19 cellular contexts compared by ENCODE assay signal in genomic region chr10:53453196-53453595, GRCh38.
DNase-seq lines count a peak whose midpoint lies in the region; ATAC-seq and TF ChIP-seq lines count a peak whose summit lies in the region.
"Had no signal": no experiment of that assay in that cellular context is flagged by ENCODE, and none has a peak within 500 bp of the region (broad histone marks: within the 10 kb centered on the region; RNA-seq: fewer than 3 reads in every experiment).

No MANE protein-coding gene starts in this region.

- H3K4me1 ChIP-seq in right lobe of liver = no peaks in the 10 kb centered on the region
- H3K4me1 ChIP-seq: HAP-1, uterus had no signal

- POLR2A ChIA-PET in WTC11 (lab: Charles Lee) = no interaction called here

- 64% methylated on average over 1 of the region's 1 CpG for WGBS in right lobe of liver (ENCODE audit: insufficient coverage, low coverage, low lambda C conversion rate, missing lambda C conversion rate)

- H3K36me3 Mint-ChIP-seq in WTC11 = peaks cover 15% of the 10 kb centered on the region
- H3K36me3 Mint-ChIP-seq: activated naive CD8-positive, alpha-beta T cell had no signal

- intact Hi-C loops in right lobe of liver (cut with DNase I) (no loop called here), posterior cingulate gyrus (cut with DNase I) (no loop called here)

- no peaks in the 10 kb centered on the region for H3K36me3 ChIP-seq in right lobe of liver
- H3K36me3 ChIP-seq: HAP-1, uterus had no signal

- peaks cover 25% of the 10 kb centered on the region for H3K4me1 Mint-ChIP-seq in WTC11
- H3K4me1 Mint-ChIP-seq: activated CD4-positive, alpha-beta T cell treated with anti-CD3 and anti-CD28 coated beads, Interleukin-2, amount 10 ng/mL, durations not matched to agents 24 days and 14 days had no signal

- H3K27me3 ChIP-seq in right lobe of liver = no peaks in the 10 kb centered on the region
- H3K27me3 ChIP-seq: uterus had no signal

- DNase-seq in GM12865 (ENCODE audit: low read depth) (no peak), NCI-H69 (lab: John Stamatoyannopoulos, UW) (peak; percentile 6), WTC11 (ENCODE audit: low spot score) (no peak), right lobe of liver (no peak), posterior cingulate gyrus (no peak), NOMO-1 (lab: John Stamatoyannopoulos, UW; ENCODE audit: unreplicated experiment in 2 of 2) (no peak)
- no peak for DNase-seq in activated effector memory CD4-positive, alpha-beta T cell treated with anti-CD3 and anti-CD28 coated beads, Interleukin-2, amount 50 U/mL, for 16 hours
- DNase-seq: activated CD4-positive, alpha-beta T cell treated with anti-CD3 and anti-CD28 coated beads, Interleukin-2, amount 10 ng/mL, durations not matched to agents 24 days and 14 days; DMS153; effector memory CD8-positive, alpha-beta T cell; NCI-H146; NCI-H510A; stimulated activated naive CD4-positive, alpha-beta T cell; T-helper 2 cell; uterus had no signal

- TF ChIP-seq CTCF in GM12865 (IDR thresholded peaks at IDR 0.05; ENCODE audit: insufficient read depth, low read depth, low read length, missing control alignments) (peak; percentile 17), WTC11 (IDR thresholded peaks at IDR 0.05) (peak; percentile 47), right lobe of liver (IDR thresholded peaks at IDR 0.05) (peak; percentile 16 to 38 (median 24))

- ATAC-seq in WTC11 = peak; percentile 99
- ATAC-seq in right lobe of liver = peak in 3 of 4 donors; percentile 45 to 56 (median 52)
- no peak for ATAC-seq in HG02642 (IDR thresholded peaks at IDR 0.05; ENCODE audit: poor library complexity, unreplicated experiment)
- ATAC-seq: effector memory CD8-positive, alpha-beta T cell had no signal

- H3K4me3 Mint-ChIP-seq in WTC11 = no peak overlapping the region
- H3K4me3 Mint-ChIP-seq: activated CD4-positive, alpha-beta T cell treated with anti-CD3 and anti-CD28 coated beads, Interleukin-2, amount 10 ng/mL, durations not matched to agents 24 days and 14 days; activated naive CD8-positive, alpha-beta T cell; effector memory CD8-positive, alpha-beta T cell had no signal

- H3K27me3 Mint-ChIP-seq in WTC11 (ENCODE audit: low read depth) = peaks cover 5% of the 10 kb centered on the region
- H3K27me3 Mint-ChIP-seq: activated CD4-positive, alpha-beta T cell treated with anti-CD3 and anti-CD28 coated beads, Interleukin-2, amount 10 ng/mL, durations not matched to agents 24 days and 14 days; activated naive CD8-positive, alpha-beta T cell; effector memory CD8-positive, alpha-beta T cell had no signal

- CTCF ChIA-PET in WTC11 (lab: Charles Lee) = interaction anchor here (0.5 to 1.8 kb wide), 20 partner anchors 11 to 504 kb away, joined by 3 to 6 read pairs (median 3); no protein-coding TSS in a partner anchor

- H3K27ac ChIP-seq in right lobe of liver = no peak overlapping the region
- H3K27ac ChIP-seq: RWPE1, uterus had no signal

- no peak overlapping the region for H3K4me3 ChIP-seq in GM12865 (ENCODE audit: low read depth, low read length)
- H3K4me3 ChIP-seq in right lobe of liver = no peak overlapping the region
- H3K4me3 ChIP-seq: HAP-1, uterus had no signal

- no peaks in the 10 kb centered on the region for H3K9me3 ChIP-seq in right lobe of liver
- H3K9me3 ChIP-seq: HAP-1, uterus had no signal

- no peak for TF ChIP-seq POLR2A in right lobe of liver (IDR thresholded peaks at IDR 0.05)

- H3K27ac Mint-ChIP-seq in WTC11 = peak overlapping the region; percentile 89; the same call in 1 of the 2 replicates
- H3K27ac Mint-ChIP-seq: activated CD4-positive, alpha-beta T cell treated with anti-CD3 and anti-CD28 coated beads, Interleukin-2, amount 10 ng/mL, durations not matched to agents 24 days and 14 days; activated naive CD8-positive, alpha-beta T cell; effector memory CD8-positive, alpha-beta T cell had no signal

- peaks cover 14% of the 10 kb centered on the region for H3K9me3 Mint-ChIP-seq in WTC11

TF ChIP-seq in WTC11, 78 proteins besides CTCF, POLR2A, EP300 and RAD21:
- TF ChIP-seq ZNF532 (CRISPR knock-in tag; IDR thresholded peaks at IDR 0.05; ENCODE audit: borderline replicate concordance) (no peak), TEAD1 (CRISPR knock-in tag; IDR thresholded peaks at IDR 0.05) (no peak), E2F1 (CRISPR knock-in tag; IDR thresholded peaks at IDR 0.05) (no peak), SMAD3 (CRISPR knock-in tag; IDR thresholded peaks at IDR 0.05; ENCODE audit: borderline replicate concordance) (no peak), HMGA2 (CRISPR knock-in tag; IDR thresholded peaks at IDR 0.05) (no peak), ZNF138 (CRISPR knock-in tag; conservative IDR thresholded peaks at IDR 0.05) (no peak), ZNF671 (CRISPR knock-in tag; IDR thresholded peaks at IDR 0.05) (no peak), JAZF1 (CRISPR knock-in tag; IDR thresholded peaks at IDR 0.05) (no peak), NR3C1 (CRISPR knock-in tag; conservative IDR thresholded peaks at IDR 0.05; ENCODE audit: low read depth) (no peak), ZMAT4 (CRISPR knock-in tag; IDR thresholded peaks at IDR 0.05) (no peak), RORB (CRISPR knock-in tag; IDR thresholded peaks at IDR 0.05) (no peak), ERG (CRISPR knock-in tag; IDR thresholded peaks at IDR 0.05) (no peak), MAX (CRISPR knock-in tag; IDR thresholded peaks at IDR 0.05) (no peak), FOXK1 (CRISPR knock-in tag; IDR thresholded peaks at IDR 0.05) (no peak)
